17 cellular contexts compared by ENCODE assay signal in genomic region chr1:147209825-147210821, GRCh38. TPM values are rescaled to one million over a fixed set of nuclear protein-coding genes. Genes with fewer than 3 reads are reported as not detected.
A peak's percentile ranks its signal among the peaks of the same experiment; 100 is the strongest.
DNase-seq lines count a peak whose midpoint lies in the region; ATAC-seq, FAIRE-seq and TF ChIP-seq lines count a peak whose summit lies in the region.
"Had no signal": no experiment of that assay in that cellular context is flagged by ENCODE, and none has a peak within 500 bp of the region (broad histone marks: within the 10 kb centered on the region; RNA-seq: fewer than 3 reads in every experiment).

No MANE protein-coding gene starts in this region.

- no peak for TF ChIP-seq POLR2A in body of pancreas (IDR thresholded peaks at IDR 0.05)
- TF ChIP-seq POLR2A in right lobe of liver (IDR thresholded peaks at IDR 0.05) = no peak

- CTCF ChIA-PET in HEK293 (lab: Yijun Ruan, JAX) = interaction anchor here (0.7 kb wide), 1 partner anchor 42 kb away, joined by 3 read pairs; no protein-coding TSS in a partner anchor

- 29% methylated on average over 3 of the region's 3 CpGs for WGBS in body of pancreas, 2 donors
- 68% methylated on average over 3 of the region's 3 CpGs for WGBS in right lobe of liver (ENCODE audit: insufficient coverage, low coverage, low lambda C conversion rate, missing lambda C conversion rate)

- FAIRE-seq in frontal cortex (lab: Jason Lieb, UNC) = no peak
- FAIRE-seq: GM12878, GM18507 had no signal

- POLR2A ChIA-PET in HEK293 (lab: Yijun Ruan, JAX) = no interaction called here

- no peaks in the 10 kb centered on the region for H3K9me3 ChIP-seq in HEK293 (ENCODE audit: control insufficient read depth, insufficient read depth, low read depth, low read length)
- H3K9me3 ChIP-seq in body of pancreas = no peaks in the 10 kb centered on the region
- H3K9me3 ChIP-seq in right lobe of liver = no peaks in the 10 kb centered on the region

- DNase-seq in body of pancreas (no peak), right lobe of liver (no peak), sciatic nerve (ENCODE audit: low spot score) (no peak), frontal cortex (ENCODE audit: low spot score in 2 of 2) (no peak), UCSD-AML1 (lab: John Stamatoyannopoulos, UW; ENCODE audit: unreplicated experiment) (no peak), AG08395 (ENCODE audit: low spot score) (no peak)
- DNase-seq: Calu3; CD4-positive, CD25-positive, alpha-beta regulatory T cell; DMS 273 treated with DMSO at 0.1 percent for 48 hours; DMS79; H7; KG1 had no signal

- H3K36me3 ChIP-seq in HEK293 (ENCODE audit: control insufficient read depth in 2 of 2, insufficient read depth in 1 of 2, low read length in 2 of 2) (no peaks in the 10 kb centered on the region), body of pancreas (replicated peaks in 1 of 2; ENCODE audit: insufficient read depth in 1 of 2, low read depth in 2 of 2) (no peaks in the 10 kb centered on the region), right lobe of liver (peaks cover 0 to 66% (median 22%) of the 10 kb centered on the region in 4 donors)

- H3K27ac ChIP-seq in HEK293 (ENCODE audit: extremely low read depth, low read depth, low read length) (no peak overlapping the region), body of pancreas (peak overlapping the region in 3 of 4 donors; percentile 18 to 43 (median 36)), right lobe of liver (peak overlapping the region in 1 of 3 donors; percentile 26)
- H3K27ac ChIP-seq: BLaER1 treated with 17β-estradiol and CSF1 and Interleukin-3, amounts not matched to agents 10 nM and 100 nM had no signal

- H3K4me3 ChIP-seq in HEK293 (ENCODE audit: low read depth, low read length) = no peak overlapping the region
- H3K4me3 ChIP-seq in body of pancreas = no peak overlapping the region
- no peak overlapping the region for H3K4me3 ChIP-seq in right lobe of liver
- H3K4me3 ChIP-seq: BLaER1 treated with 17β-estradiol and CSF1 and Interleukin-3, amounts not matched to agents 10 nM and 100 nM; GM12878; GM23338 had no signal

- H3K27me3 ChIP-seq in body of pancreas = no peaks in the 10 kb centered on the region
- no peaks in the 10 kb centered on the region for H3K27me3 ChIP-seq in right lobe of liver
- H3K27me3 ChIP-seq: BLaER1 treated with 17β-estradiol and CSF1 and Interleukin-3, amounts not matched to agents 10 nM and 100 nM had no signal

- no peaks in the 10 kb centered on the region for H3K4me1 ChIP-seq in HEK293 (ENCODE audit: control insufficient read depth, insufficient read depth, low read length)
- peaks cover 63% of the 10 kb centered on the region for H3K4me1 ChIP-seq in body of pancreas
- peaks cover 0 to 66% (median 20%) of the 10 kb centered on the region in 4 donors for H3K4me1 ChIP-seq in right lobe of liver

- no peak for ATAC-seq in body of pancreas
- peak in 3 of 4 donors; percentile 23 to 51 (median 39) for ATAC-seq in right lobe of liver
- no peak for ATAC-seq in sciatic nerve
- ATAC-seq: GM12878, GM23338 had no signal

- intact Hi-C loops in body of pancreas (cut with DNase I) = no loop called here
- intact Hi-C loops in right lobe of liver (cut with DNase I) = no loop called here
- intact Hi-C loops in sciatic nerve (cut with DNase I) = no loop called here

- TF ChIP-seq CTCF in HEK293 (tag by site-specific recombination; IDR thresholded peaks at IDR 0.05) = no peak
- no peak for TF ChIP-seq CTCF in body of pancreas (IDR thresholded peaks at IDR 0.05)
- TF ChIP-seq CTCF in right lobe of liver (IDR thresholded peaks at IDR 0.05) = no peak

TF ChIP-seq in HEK293, 187 proteins besides CTCF, POLR2A, EP300 and RAD21:
- TF ChIP-seq ZNF658 (tag by site-specific recombination; IDR thresholded peaks at IDR 0.05) (no peak), PRDM6 (tag by site-specific recombination; IDR thresholded peaks at IDR 0.05) (peak; percentile 41; the same call in 1 of the 2 replicates), ZNF843 (tag by site-specific recombination; IDR thresholded peaks at IDR 0.05) (peak; percentile 76), MZF1 (tag by site-specific recombination; IDR thresholded peaks at IDR 0.05; ENCODE audit: borderline replicate concordance) (no peak), OSR2 (tag by site-specific recombination; IDR thresholded peaks at IDR 0.05) (peak; percentile 23; the same call in 1 of the 2 replicates), ZNF560 (tag by site-specific recombination; IDR thresholded peaks at IDR 0.05; ENCODE audit: borderline replicate concordance) (no peak), FEZF1 (tag by site-specific recombination; IDR thresholded peaks at IDR 0.05) (peak; percentile 39; the same call in 1 of the 2 replicates), ZNF10 (tag by site-specific recombination; IDR thresholded peaks at IDR 0.05) (no peak), TCF7L2 (IDR thresholded peaks at IDR 0.05; ENCODE audit: borderline replicate concordance, low read depth, low read length) (peak; percentile 59; the same call in 1 of the 2 replicates), REST (tag by site-specific recombination; IDR thresholded peaks at IDR 0.05) (no peak)
- TF ChIP-seq, protein P1, sequence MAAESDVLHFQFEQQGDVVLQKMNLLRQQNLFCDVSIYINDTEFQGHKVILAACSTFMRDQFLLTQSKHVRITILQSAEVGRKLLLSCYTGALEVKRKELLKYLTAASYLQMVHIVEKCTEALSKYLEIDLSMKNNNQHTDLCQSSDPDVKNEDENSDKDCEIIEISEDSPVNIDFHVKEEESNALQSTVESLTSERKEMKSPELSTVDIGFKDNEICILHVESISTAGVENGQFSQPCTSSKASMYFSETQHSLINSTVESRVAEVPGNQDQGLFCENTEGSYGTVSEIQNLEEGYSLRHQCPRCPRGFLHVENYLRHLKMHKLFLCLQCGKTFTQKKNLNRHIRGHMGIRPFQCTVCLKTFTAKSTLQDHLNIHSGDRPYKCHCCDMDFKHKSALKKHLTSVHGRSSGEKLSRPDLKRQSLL (tag by site-specific recombination; IDR thresholded peaks at IDR 0.05) = no peak

RNA-seq across cellular contexts. Expression of gene FMO5, which starts 15.0 kb away (rescaled TPM):
- 10 to 100 TPM; 30.6 to 68.6 TPM for total RNA-seq in body of pancreas
- total RNA-seq in right lobe of liver = 100 to 1,000 TPM in 3 of 6 experiments, 10 to 100 TPM in 3; 55.0 to 482 (median 99.6) TPM
- total RNA-seq in sciatic nerve = 3.3 TPM
- total RNA-seq in frontal cortex = 0.41 TPM

RNA-seq across cellular contexts. Expression of gene CHD1L, which starts 32.4 kb away (rescaled TPM):
- 10 to 100 TPM; 11.5 to 21.5 TPM for total RNA-seq in body of pancreas
- total RNA-seq in right lobe of liver = 10 to 100 TPM; 21.7 to 34.3 (median 28.8) TPM
- total RNA-seq in sciatic nerve = 30.9 TPM
- total RNA-seq in frontal cortex = 16.3 TPM

RNA-seq across cellular contexts. Expression of gene PRKAB2, which starts 37.9 kb away (rescaled TPM):
- total RNA-seq in body of pancreas (10 to 100 TPM; 11.9 to 19.5 TPM), right lobe of liver (10 to 100 TPM; 10.8 to 54.0 (median 25.9) TPM), sciatic nerve (19.0 TPM), frontal cortex (34.6 TPM)

Comparison
In these comparisons a context has a peak if more than half of its experiments do, and no peak if none do; other contexts are left out.
1. ATAC-seq: peak in right lobe of liver (3 of 4); none in body of pancreas (single experiment) and sciatic nerve (single experiment).